In genomic region chr2:175817200-175817599, GRCh38 we compare ENCODE assay signal across 19 cellular contexts.
"Had no signal": no experiment of that assay in that cellular context is flagged by ENCODE, and none has a peak within 500 bp of the region (broad histone marks: within the 10 kb centered on the region; RNA-seq: fewer than 3 reads in every experiment).

No MANE protein-coding gene starts in this region.

- H3K4me3 ChIP-seq: coronary artery, hepatocyte, lung, prostate gland, right lobe of liver, suprapubic skin, thyroid gland, vagina had no signal

- H3K27me3 ChIP-seq: hepatocyte, right lobe of liver, suprapubic skin, thyroid gland, vagina had no signal

- H3K4me2 ChIP-seq: hepatocyte had no signal

- H3K27ac ChIP-seq: coronary artery, hepatocyte, parathyroid adenoma, prostate gland, right lobe of liver, suprapubic skin, thyroid gland, vagina had no signal

- H3K4me1 ChIP-seq: parathyroid adenoma, prostate gland, right lobe of liver, suprapubic skin, thyroid gland, vagina had no signal

- H3K36me3 ChIP-seq: prostate gland, right lobe of liver, suprapubic skin, thyroid gland, vagina had no signal

- DNase-seq: effector CD4-positive, alpha-beta T cell; endodermal cell; head of caudate nucleus; left colon; left ventricle myocardium superior; mesendoderm; naive B cell; right lobe of liver; stimulated activated CD4-positive, alpha-beta T cell treated with anti-CD3 and anti-CD28 coated beads, Interleukin-4, amount 100 ng/mL, for 1 hour; stimulated activated CD8-positive, alpha-beta memory T cell treated with anti-CD3 and anti-CD28 coated beads, Interleukin-4, amount 100 ng/mL, for 48 hours; stimulated activated naive CD8-positive, alpha-beta T cell treated with anti-CD3 and anti-CD28 coated beads, Interleukin-15, Interleukin-2, amounts not matched to agents 100 U/mL and 50 U/mL, for 24 hours; thyroid gland had no signal

- H2AFZ ChIP-seq: hepatocyte, parathyroid adenoma had no signal

- H3K79me2 ChIP-seq: hepatocyte, parathyroid adenoma had no signal

- H3K9ac ChIP-seq: parathyroid adenoma had no signal

- H3K9me3 ChIP-seq: prostate gland, suprapubic skin, thyroid gland, vagina had no signal
